17 cellular contexts compared by ENCODE assay signal in the genomic region with DNA sequence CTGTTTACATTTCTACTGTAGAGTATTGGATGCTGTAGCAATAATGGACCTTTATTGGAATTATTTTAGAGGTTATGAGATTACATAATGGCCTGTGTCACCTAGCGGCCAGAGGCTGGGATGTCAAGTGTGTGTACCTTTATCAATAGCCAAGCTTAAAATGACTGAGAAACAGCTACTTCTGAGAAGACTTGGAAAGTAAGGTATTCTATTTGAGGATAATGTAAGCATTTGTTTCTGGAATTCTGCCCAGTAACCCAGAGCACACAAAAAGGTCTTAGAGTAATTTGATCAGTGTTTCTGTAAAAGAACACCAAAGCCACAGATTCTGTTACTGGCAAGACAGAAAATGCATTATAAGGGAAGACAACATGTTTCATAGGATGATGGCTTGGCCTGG.
DNase-seq lines count a peak whose midpoint lies in the region; ATAC-seq, FAIRE-seq and TF ChIP-seq lines count a peak whose summit lies in the region.
"Had no signal": no experiment of that assay in that cellular context is flagged by ENCODE, and none has a peak within 500 bp of the region (broad histone marks: within the 10 kb centered on the region; RNA-seq: fewer than 3 reads in every experiment).

No MANE protein-coding gene starts in this region.

- H3K4me3 Mint-ChIP-seq in activated T-helper 17 cell treated with anti-CD3 and anti-CD28 coated beads, Interleukin-2, amount 50 U/mL, for 72 hours, result no peak overlapping the region
- H3K4me3 Mint-ChIP-seq: CD8-positive, alpha-beta memory T cell had no signal

- DNase-seq in DMS79 (lab: John Stamatoyannopoulos, UW), result peak; percentile 31
- peak; percentile 76 for DNase-seq in LHCN-M2 (ENCODE audit: low read depth)
- peak; percentile 38 for DNase-seq in amniotic epithelial cell (ENCODE audit: low read depth)
- DNase-seq in kidney epithelial cell (ENCODE audit: low read depth), result peak; percentile 14
- DNase-seq in vagina (ENCODE audit: extremely low spot score in 2 of 2), result no peak
- no peak for DNase-seq in urothelium cell line (ENCODE audit: low spot score)
- DNase-seq: activated CD4-positive, alpha-beta T cell treated with anti-CD3 and anti-CD28 coated beads for 4 hours; activated effector memory CD4-positive, alpha-beta T cell treated with anti-CD3 and anti-CD28 coated beads, Interleukin-2, amount 50 U/mL, for 16 hours; CD8-positive, alpha-beta memory T cell; effector CD4-positive, alpha-beta T cell; NCI-H1048; SHP77 treated with DMSO at 0.1 percent for 48 hours; stimulated activated CD4-positive, alpha-beta T cell treated with anti-CD3 and anti-CD28 coated beads, Interleukin-2, amount 100 ng/mL, for 48 hours; substantia nigra had no signal

- no peak overlapping the region for H3K27ac ChIP-seq in vagina

- H3K36me3 Mint-ChIP-seq in activated T-helper 17 cell treated with anti-CD3 and anti-CD28 coated beads, Interleukin-2, amount 50 U/mL, for 72 hours (ENCODE audit: low read depth), result no peaks in the 10 kb centered on the region
- H3K36me3 Mint-ChIP-seq: CD8-positive, alpha-beta memory T cell had no signal

- no peak overlapping the region for H3K27ac Mint-ChIP-seq in activated T-helper 17 cell treated with anti-CD3 and anti-CD28 coated beads, Interleukin-2, amount 50 U/mL, for 72 hours
- H3K27ac Mint-ChIP-seq: CD8-positive, alpha-beta memory T cell had no signal

- TF ChIP-seq CTCF in kidney epithelial cell (IDR thresholded peaks at IDR 0.05; ENCODE audit: insufficient read depth, low read length, poor library complexity, severe bottlenecking) (no peak), vagina (IDR thresholded peaks at IDR 0.05) (no peak)

- no peak for FAIRE-seq in urothelium cell line (lab: Jason Lieb, UNC)

- no peaks in the 10 kb centered on the region for H3K9me3 ChIP-seq in vagina
- H3K9me3 ChIP-seq: HAP-1 had no signal

- no peaks in the 10 kb centered on the region for H3K27me3 ChIP-seq in kidney epithelial cell (ENCODE audit: control insufficient read depth, insufficient read depth, low read length)
- H3K27me3 ChIP-seq in vagina, result no peaks in the 10 kb centered on the region

- no peak overlapping the region for H3K4me3 ChIP-seq in kidney epithelial cell (ENCODE audit: low read depth, low read length)
- no peak overlapping the region for H3K4me3 ChIP-seq in vagina
- H3K4me3 ChIP-seq: HAP-1 had no signal

- H3K9me3 Mint-ChIP-seq in activated T-helper 17 cell treated with anti-CD3 and anti-CD28 coated beads, Interleukin-2, amount 50 U/mL, for 72 hours, result no peaks in the 10 kb centered on the region
- H3K9me3 Mint-ChIP-seq: CD8-positive, alpha-beta memory T cell had no signal

- ATAC-seq in HG02763 (IDR thresholded peaks at IDR 0.05; ENCODE audit: unreplicated experiment), result no peak
- ATAC-seq in activated T-helper 17 cell treated with anti-CD3 and anti-CD28 coated beads, Interleukin-2, amount 50 U/mL, for 72 hours (replicated peaks), result no peak

- H3K4me1 ChIP-seq in vagina, result no peaks in the 10 kb centered on the region
- H3K4me1 ChIP-seq: HAP-1 had no signal

- no peaks in the 10 kb centered on the region for H3K4me1 Mint-ChIP-seq in activated T-helper 17 cell treated with anti-CD3 and anti-CD28 coated beads, Interleukin-2, amount 50 U/mL, for 72 hours
- H3K4me1 Mint-ChIP-seq: CD8-positive, alpha-beta memory T cell had no signal

- no peak for TF ChIP-seq POLR2A in vagina (IDR thresholded peaks at IDR 0.05)

- no peaks in the 10 kb centered on the region for H3K36me3 ChIP-seq in kidney epithelial cell (ENCODE audit: control insufficient read depth, insufficient read depth, low read length)
- no peaks in the 10 kb centered on the region for H3K36me3 ChIP-seq in vagina
- H3K36me3 ChIP-seq: HAP-1 had no signal

- peaks cover 9% of the 10 kb centered on the region for H3K27me3 Mint-ChIP-seq in activated T-helper 17 cell treated with anti-CD3 and anti-CD28 coated beads, Interleukin-2, amount 50 U/mL, for 72 hours

- intact Hi-C loops in vagina (cut with DNase I), result no loop called here

Comparison
In these comparisons a context has a peak if more than half of its experiments do, and no peak if none do; other contexts are left out.
1. DNase-seq: peak in DMS79 (single experiment), LHCN-M2 (single experiment), amniotic epithelial cell (single experiment) and kidney epithelial cell (single experiment); none in vagina (0 of 2) and urothelium cell line (single experiment).